ENCODE assay signal across 2 cellular contexts in genomic region chr5:103409013-103409670, GRCh38.
TF ChIP-seq lines count a peak whose summit lies in the region.

No MANE protein-coding gene starts in this region.

TF ChIP-seq in IMR-90, 13 proteins besides CTCF, POLR2A, EP300 and RAD21 (continued from another document):
- no peak for TF ChIP-seq ELK1 (IDR thresholded peaks at IDR 0.05; ENCODE audit: borderline replicate concordance, low read depth, low read length)
TF ChIP-seq in IMR-90: peak in this region for 1.

TF ChIP-seq in K562, 482 proteins besides CTCF, POLR2A, EP300 and RAD21 (continued from another document):
- TF ChIP-seq ZBTB5 (IDR thresholded peaks at IDR 0.05), result no peak
- TF ChIP-seq MAFG (tag; conservative IDR thresholded peaks at IDR 0.05), result 0 out of 2 replicates have a peak, but pooled peaks have one; percentile 9
- TF ChIP-seq CCAR2 (IDR thresholded peaks at IDR 0.05; ENCODE audit: low read depth, low read length), result no peak
- no peak for TF ChIP-seq TGIF2 (CRISPR knock-in tag; IDR thresholded peaks at IDR 0.05)
- 0 out of 2 replicates have a peak, but pooled peaks have one; percentile 20 for TF ChIP-seq C11orf30 (IDR thresholded peaks at IDR 0.05; ENCODE audit: low read depth)
- no peak for TF ChIP-seq SIN3A (IDR thresholded peaks at IDR 0.05; ENCODE audit: borderline replicate concordance in 2 of 2, control insufficient read depth in 1 of 2, low read depth in 2 of 2, low read length in 2 of 2)
- TF ChIP-seq HMG20A (CRISPR knock-in tag; conservative IDR thresholded peaks at IDR 0.05), result no peak
- TF ChIP-seq HDAC1 (IDR thresholded peaks at IDR 0.05), result no peak
- TF ChIP-seq ZNF398 (CRISPR knock-in tag; IDR thresholded peaks at IDR 0.05), result no peak
- no peak for TF ChIP-seq ZBTB11 (CRISPR knock-in tag; IDR thresholded peaks at IDR 0.05)
